In genomic region chr4:145153181-145153903, GRCh38 we compare ENCODE assay signal across 1 cellular context.
TF ChIP-seq lines count a peak whose summit lies in the region.

No MANE protein-coding gene starts in this region.

TF ChIP-seq in endothelial cell of umbilical vein, 7 proteins besides CTCF, POLR2A, EP300 and RAD21:
- no peak for TF ChIP-seq POLR2AphosphoS5 (IDR thresholded peaks at IDR 0.05; ENCODE audit: insufficient read depth, low read depth, low read length)
- peak; percentile 13 for TF ChIP-seq JUN (IDR thresholded peaks at IDR 0.05; ENCODE audit: borderline replicate concordance, insufficient read depth, insufficient read length, low read depth)
